11 cellular contexts compared by ENCODE assay signal in the genomic region with DNA sequence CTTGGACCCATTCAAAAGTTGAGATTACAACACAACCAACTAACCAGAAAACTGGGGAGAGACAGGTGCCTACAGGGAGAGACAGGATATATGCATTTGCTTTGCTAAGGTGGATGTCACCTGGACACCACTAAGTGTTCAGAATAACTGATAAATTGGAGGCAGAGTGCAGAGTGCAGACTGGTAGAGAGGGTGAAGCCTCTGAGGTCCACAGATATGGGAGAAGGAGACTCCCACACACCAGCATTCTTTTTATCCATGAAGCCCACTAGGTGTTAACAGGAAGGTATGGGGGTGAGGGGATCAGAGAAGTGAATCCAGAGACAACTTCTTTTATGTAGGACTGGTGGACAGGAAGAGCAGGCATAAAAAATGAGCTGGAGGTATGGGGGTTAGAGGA.
"Had no signal": no experiment of that assay in that cellular context is flagged by ENCODE, and none has a peak within 500 bp of the region (broad histone marks: within the 10 kb centered on the region; RNA-seq: fewer than 3 reads in every experiment).

No MANE protein-coding gene starts in this region.

- H2AFZ ChIP-seq: GM23248, GM23338 had no signal

- H3K27ac ChIP-seq: GM23248 had no signal

- H3K4me1 ChIP-seq: HAP-1 had no signal

- H3K9ac ChIP-seq: GM23248 had no signal

- H3K9me3 ChIP-seq: HAP-1 had no signal

- H3K4me2 ChIP-seq: GM23338 had no signal

- ATAC-seq: GM23338, HCT116 had no signal

- DNase-seq: GM23248, GOT3, H7, H9, HCEC 1CT, HFFc6 had no signal

- H3K36me3 ChIP-seq: HAP-1 had no signal

- FAIRE-seq: H1, H54 had no signal

- H3K4me3 ChIP-seq: GM23248, GM23338, HAP-1 had no signal
